Comparison of ENCODE assay signal across 8 cellular contexts in genomic region chr20:5529331-5530142, GRCh38.
DNase-seq lines count a peak whose midpoint lies in the region; ATAC-seq and TF ChIP-seq lines count a peak whose summit lies in the region.

No MANE protein-coding gene starts in this region.

- TF ChIP-seq CTCF in Loucy (conservative IDR thresholded peaks at IDR 0.05; ENCODE audit: low read length) (peak; percentile 93), neural crest cell (conservative IDR thresholded peaks at IDR 0.05) (peak; percentile 76)

- H2AFZ ChIP-seq in Loucy (ENCODE audit: low read length), result peak overlapping the region; percentile 86

- no peaks in the 10 kb centered on the region for H3K79me2 ChIP-seq in Loucy (ENCODE audit: insufficient read depth, low read length)

- no peaks in the 10 kb centered on the region for H3K9me3 ChIP-seq in Loucy (ENCODE audit: insufficient read depth, low read depth, low read length)

- H3K36me3 ChIP-seq in Loucy (ENCODE audit: insufficient read depth, low read length), result no peaks in the 10 kb centered on the region

- no peaks in the 10 kb centered on the region for H3K27me3 ChIP-seq in Loucy (ENCODE audit: insufficient read depth, low read length, poor library complexity, severe bottlenecking)

- H3K27me3 Mint-ChIP-seq in neural crest cell (ENCODE audit: low read depth), result no peaks in the 10 kb centered on the region

- no peaks in the 10 kb centered on the region for H3K9me3 Mint-ChIP-seq in neural crest cell

- H3K4me2 ChIP-seq in Loucy (ENCODE audit: low read depth, low read length, poor library complexity, severe bottlenecking), result peak overlapping the region; percentile 69

- ATAC-seq in stimulated activated naive CD8-positive, alpha-beta T cell treated with anti-CD3 and anti-CD28 coated beads, Interleukin-15, Interleukin-2, amounts not matched to agents 100 U/mL and 50 U/mL, for 24 hours, result peak; percentile 95

- H3K36me3 Mint-ChIP-seq in neural crest cell (ENCODE audit: low read depth), result no peaks in the 10 kb centered on the region

- peak overlapping the region; percentile 63 for H3K4me3 ChIP-seq in Loucy (ENCODE audit: low read length, poor library complexity, severe bottlenecking)

- no peak overlapping the region for H3K27ac Mint-ChIP-seq in neural crest cell (ENCODE audit: unreplicated experiment)

- no peaks in the 10 kb centered on the region for H3F3A ChIP-seq in Loucy (ENCODE audit: low read depth)

- peaks cover 19% of the 10 kb centered on the region for H3K4me1 Mint-ChIP-seq in neural crest cell

- DNase-seq in DMS79 (lab: John Stamatoyannopoulos, UW) (peak; percentile 61), GOT3 (lab: John Stamatoyannopoulos, UW) (peak; percentile 43), RPMI7951 (ENCODE audit: low read depth) (peak; percentile 76), activated T-helper 1 cell treated with Interleukin-2 at 50 U/mL for 16 hours (ENCODE audit: low read depth) (peak; percentile 63), fibroblast of peridontal ligament (ENCODE audit: extremely low read depth) (peak; percentile 71), neural crest cell (ENCODE audit: low read depth, low spot score) (peak; percentile 82)
- DNase-seq in stimulated activated naive CD8-positive, alpha-beta T cell treated with anti-CD3 and anti-CD28 coated beads, Interleukin-15, Interleukin-2, amounts not matched to agents 100 U/mL and 50 U/mL, for 24 hours, result peak; percentile 92

- no peaks in the 10 kb centered on the region for H3K4me1 ChIP-seq in Loucy (ENCODE audit: insufficient read depth, low read length, poor library complexity, severe bottlenecking)

- no peak overlapping the region for H3K4me3 Mint-ChIP-seq in neural crest cell

- no peak overlapping the region for H3K9ac ChIP-seq in Loucy (ENCODE audit: low read depth, low read length, poor library complexity, severe bottlenecking)

- no peaks in the 10 kb centered on the region for H3K9me2 ChIP-seq in Loucy (replicated peaks; ENCODE audit: low read depth, low read length)

- no peaks in the 10 kb centered on the region for H4K20me1 ChIP-seq in Loucy (ENCODE audit: insufficient read depth, low read length, poor library complexity, severe bottlenecking)

Comparison
In these comparisons a context has a peak if more than half of its experiments do, and no peak if none do; other contexts are left out.
1. Peak in every context shown above with its lines: DNase-seq, ATAC-seq and H3K4me3 ChIP-seq.